8 cellular contexts compared by ENCODE assay signal in the genomic region with DNA sequence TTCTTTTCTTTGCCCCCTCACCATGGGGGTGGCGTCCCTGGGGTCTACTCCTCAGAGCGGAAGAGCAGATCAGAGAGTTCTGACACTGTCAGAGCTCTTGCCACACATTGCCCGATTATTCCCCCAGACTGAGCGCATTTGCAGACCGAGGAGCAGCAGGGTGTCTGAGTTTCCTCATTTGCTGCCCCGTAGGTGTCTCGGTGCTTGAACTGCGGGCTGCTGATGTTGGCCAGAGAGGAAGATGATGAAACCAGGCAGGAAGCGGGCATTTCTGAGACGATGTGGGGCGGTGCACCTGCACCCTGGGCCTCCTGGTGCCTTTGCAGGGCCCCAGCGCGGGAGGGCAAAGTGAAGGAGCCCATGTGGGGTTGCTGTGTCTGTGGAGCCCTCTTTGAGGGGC. TPM values are rescaled to one million over a fixed set of nuclear protein-coding genes. Genes with fewer than 3 reads are reported as not detected.
A peak's percentile ranks its signal among the peaks of the same experiment; 100 is the strongest.
DNase-seq lines count a peak whose midpoint lies in the region; ATAC-seq and TF ChIP-seq lines count a peak whose summit lies in the region.

No MANE protein-coding gene starts in this region.

- peak overlapping the region; percentile 64 for H3K4me3 ChIP-seq in Loucy (ENCODE audit: low read length, poor library complexity, severe bottlenecking)
- H3K4me3 ChIP-seq in thymus (ENCODE audit: low read length): peak overlapping the region; percentile 30
- H3K4me3 ChIP-seq in mesendoderm (ENCODE audit: low read length): no peak overlapping the region

- WGBS in thymus: 2% methylated on average over 13 of the region's 13 CpGs
- WGBS in mesendoderm (ENCODE audit: extremely low coverage, insufficient coverage, low lambda C conversion rate): no CpG with 5 or more reads among the region's 13 CpGs

- no peaks in the 10 kb centered on the region for H3K79me1 ChIP-seq in mesendoderm (ENCODE audit: low read length)

- no peak overlapping the region for H2AK5ac ChIP-seq in mesendoderm (ENCODE audit: low read length)

- H3K4me2 ChIP-seq in Loucy (ENCODE audit: low read depth, low read length, poor library complexity, severe bottlenecking) (peak overlapping the region; percentile 81), mesendoderm (ENCODE audit: low read length) (no peak overlapping the region)

- H4K5ac ChIP-seq in mesendoderm (ENCODE audit: low read length): no peak overlapping the region

- H4K20me1 ChIP-seq in Loucy (ENCODE audit: insufficient read depth, low read length, poor library complexity, severe bottlenecking): no peaks in the 10 kb centered on the region

- no peak overlapping the region for H3K23ac ChIP-seq in mesendoderm (ENCODE audit: low read length)

- H3K9me2 ChIP-seq in Loucy (replicated peaks; ENCODE audit: low read depth, low read length): no peaks in the 10 kb centered on the region

- no peaks in the 10 kb centered on the region for H3K9me3 ChIP-seq in Loucy (ENCODE audit: insufficient read depth, low read depth, low read length)
- no peaks in the 10 kb centered on the region for H3K9me3 ChIP-seq in thymus (ENCODE audit: control insufficient read depth)

- H3K9ac ChIP-seq in Loucy (ENCODE audit: low read depth, low read length, poor library complexity, severe bottlenecking) (peak overlapping the region; percentile 78), mesendoderm (ENCODE audit: low read length) (no peak overlapping the region)

- peaks cover 15% of the 10 kb centered on the region for H3F3A ChIP-seq in Loucy (ENCODE audit: low read depth)

- no peaks in the 10 kb centered on the region for H3K79me2 ChIP-seq in Loucy (ENCODE audit: insufficient read depth, low read length)
- H3K79me2 ChIP-seq in mesendoderm (ENCODE audit: control insufficient read depth, insufficient read depth, low read length): no peaks in the 10 kb centered on the region

- H3K27ac ChIP-seq in thymus (ENCODE audit: low read depth): peak overlapping the region; percentile 87
- no peak overlapping the region for H3K27ac ChIP-seq in mesendoderm (ENCODE audit: low read depth, low read length)

- H3K36me3 ChIP-seq in Loucy (ENCODE audit: insufficient read depth, low read length) (no peaks in the 10 kb centered on the region), thymus (ENCODE audit: control insufficient read depth, insufficient read depth) (no peaks in the 10 kb centered on the region), mesendoderm (ENCODE audit: control insufficient read depth, insufficient read depth, low read length) (no peaks in the 10 kb centered on the region)

- no peak overlapping the region for H3K18ac ChIP-seq in mesendoderm (ENCODE audit: low read length)

- H3K56ac ChIP-seq in mesendoderm (ENCODE audit: low read length): no peak overlapping the region

- no peaks in the 10 kb centered on the region for H3K27me3 ChIP-seq in Loucy (ENCODE audit: insufficient read depth, low read length, poor library complexity, severe bottlenecking)
- no peaks in the 10 kb centered on the region for H3K27me3 ChIP-seq in thymus (ENCODE audit: control insufficient read depth, insufficient read depth)
- no peaks in the 10 kb centered on the region for H3K27me3 ChIP-seq in mesendoderm (ENCODE audit: insufficient read depth, low read length, poor library complexity)

- no peak overlapping the region for H2BK5ac ChIP-seq in mesendoderm (ENCODE audit: low read length)

- H2AFZ ChIP-seq in Loucy (ENCODE audit: low read length): peak overlapping the region; percentile 59

- peaks cover 63% of the 10 kb centered on the region for H3K4me1 ChIP-seq in Loucy (ENCODE audit: insufficient read depth, low read length, poor library complexity, severe bottlenecking)
- H3K4me1 ChIP-seq in thymus (ENCODE audit: control insufficient read depth, insufficient read depth, low read length): peaks cover 50% of the 10 kb centered on the region
- no peaks in the 10 kb centered on the region for H3K4me1 ChIP-seq in mesendoderm (ENCODE audit: control insufficient read depth, low read depth, low read length)

- ATAC-seq in GM21390 (IDR thresholded peaks at IDR 0.05; ENCODE audit: unreplicated experiment) (peak; percentile 75), GM18861 (IDR thresholded peaks at IDR 0.05; ENCODE audit: unreplicated experiment) (no peak)

- TF ChIP-seq CTCF in Loucy (conservative IDR thresholded peaks at IDR 0.05; ENCODE audit: low read length): no peak

- no peak overlapping the region for H3K4ac ChIP-seq in mesendoderm (ENCODE audit: low read depth, low read length)

- peak; percentile 58 for DNase-seq in activated T-cell treated with anti-CD3 and anti-CD28 coated beads, Interleukin-2, amount 50 U/mL, for 1 hour
- DNase-seq in medulla oblongata (ENCODE audit: extremely low spot score): peak; percentile 7
- DNase-seq in midbrain (lab: John Stamatoyannopoulos, UW): no peak
- DNase-seq in mesendoderm: no peak

- no peak overlapping the region for H4K8ac ChIP-seq in mesendoderm (ENCODE audit: low read depth, low read length)

- no peak overlapping the region for H2BK120ac ChIP-seq in mesendoderm (ENCODE audit: low read depth, low read length)

- H2BK15ac ChIP-seq in mesendoderm (replicated peaks; ENCODE audit: low read depth): no peak overlapping the region

RNA-seq across cellular contexts. Expression of a gene that starts 55.2 kb away (rescaled TPM):
- polyA plus RNA-seq in thymus: 2.6 TPM
- 1.5 TPM for polyA plus RNA-seq in mesendoderm (2013, experiment 1 of 2)
- 1.6 TPM for polyA plus RNA-seq in mesendoderm (2013, experiment 2 of 2)

RNA-seq across cellular contexts. Expression of a gene that starts 55.5 kb away (rescaled TPM):
- polyA plus RNA-seq in thymus: 2.4 TPM
- polyA plus RNA-seq in mesendoderm (2013, experiment 1 of 2): 0.15 TPM
- 0.17 TPM for polyA plus RNA-seq in mesendoderm (2013, experiment 2 of 2)

Comparison
In these comparisons a context has a peak if more than half of its experiments do, and no peak if none do; other contexts are left out.
1. DNase-seq: peak in activated T-cell treated with anti-CD3 and anti-CD28 coated beads, Interleukin-2, amount 50 U/mL, for 1 hour (single experiment) and medulla oblongata (single experiment); none in midbrain (single experiment) and mesendoderm (single experiment).